Comparison of ENCODE assay signal across 10 cellular contexts in genomic region chr9:34010979-34011378, GRCh38. TPM values are rescaled to one million over a fixed set of nuclear protein-coding genes. Genes with fewer than 3 reads are reported as not detected.
DNase-seq lines count a peak whose midpoint lies in the region; ATAC-seq lines count a peak whose summit lies in the region.
"Had no signal": no experiment of that assay in that cellular context is flagged by ENCODE, and none has a peak within 500 bp of the region (broad histone marks: within the 10 kb centered on the region; RNA-seq: fewer than 3 reads in every experiment).

No MANE protein-coding gene starts in this region.

- H3K4me3 Mint-ChIP-seq in activated T-cell treated with anti-CD3 and anti-CD28 coated beads, Interleukin-2, amount 50 U/mL, for 24 hours = no peak overlapping the region

- H3K27ac Mint-ChIP-seq in activated T-cell treated with anti-CD3 and anti-CD28 coated beads, Interleukin-2, amount 50 U/mL, for 24 hours = no peak overlapping the region

- peaks cover 87% of the 10 kb centered on the region for H3K36me3 Mint-ChIP-seq in activated T-cell treated with anti-CD3 and anti-CD28 coated beads, Interleukin-2, amount 50 U/mL, for 24 hours (ENCODE audit: low read depth)

- ATAC-seq in HG02798 (IDR thresholded peaks at IDR 0.05; ENCODE audit: poor library complexity, unreplicated experiment) = no peak

- no peaks in the 10 kb centered on the region for H3K9me3 Mint-ChIP-seq in activated T-cell treated with anti-CD3 and anti-CD28 coated beads, Interleukin-2, amount 50 U/mL, for 24 hours

- no peaks in the 10 kb centered on the region for H3K4me1 Mint-ChIP-seq in activated T-cell treated with anti-CD3 and anti-CD28 coated beads, Interleukin-2, amount 50 U/mL, for 24 hours (ENCODE audit: low read depth)

- no peaks in the 10 kb centered on the region for H3K27me3 Mint-ChIP-seq in activated T-cell treated with anti-CD3 and anti-CD28 coated beads, Interleukin-2, amount 50 U/mL, for 24 hours

- DNase-seq in DMS 273 (lab: John Stamatoyannopoulos, UW; ENCODE audit: unreplicated experiment) (peak; percentile 40), DMS 273 treated with DMSO at 0.1 percent for 48 hours (lab: John Stamatoyannopoulos, UW) (no peak), HT-29 (ENCODE audit: low spot score) (peak; percentile 36), amniotic epithelial cell (ENCODE audit: low read depth) (peak; percentile 10), myocyte (ENCODE audit: low read depth) (peak; percentile 23), SK-N-DZ (ENCODE audit: low spot score) (no peak)
- no peak for DNase-seq in activated T-cell treated with anti-CD3 and anti-CD28 coated beads, Interleukin-2, amount 50 U/mL, for 24 hours
- DNase-seq: activated T-cell treated with anti-CD3 and anti-CD28 coated beads for 4 hours; stimulated activated naive CD4-positive, alpha-beta T cell treated with Interleukin-2 at 50 U/mL for 16 hours had no signal

RNA-seq across cellular contexts. Expression of gene UBAP2, which starts 37.7 kb away (rescaled TPM):
- 18.3 and 24.8 TPM in 2 replicates for total RNA-seq in HT-29 (2014; rRNA removed; shearing (Covaris generic))
- total RNA-seq in myocyte = 14.0 and 14.1 TPM in 2 replicates
- 17.4 TPM for polyA plus RNA-seq in myocyte (2012)
- 18.0 and 21.3 TPM in 2 replicates for polyA plus RNA-seq in SK-N-DZ (2014; cell fraction: cytosol; rRNA removed)
- 24.1 and 40.2 TPM in 2 replicates for polyA plus RNA-seq in SK-N-DZ (2014; cell fraction: nucleus; rRNA removed)

Comparison
In these comparisons a context has a peak if more than half of its experiments do, and no peak if none do; other contexts are left out.
1. DNase-seq: peak in DMS 273 (single experiment), HT-29 (single experiment), amniotic epithelial cell (single experiment) and myocyte (single experiment); none in DMS 273 treated with DMSO at 0.1 percent for 48 hours (single experiment), activated T-cell treated with anti-CD3 and anti-CD28 coated beads, Interleukin-2, amount 50 U/mL, for 24 hours (single experiment) and SK-N-DZ (single experiment).